ENCODE assay signal across 8 cellular contexts in genomic region chr16:21522846-21523245, GRCh38.
DNase-seq lines count a peak whose midpoint lies in the region; ATAC-seq, FAIRE-seq and TF ChIP-seq lines count a peak whose summit lies in the region.
"Not testable (repeated sequence)": the region's sequence is repeated elsewhere in the genome, so short reads cannot be mapped to it uniquely, and the experiment has no call there.

No MANE protein-coding gene starts in this region.

- H3K14ac ChIP-seq in H1 (ENCODE audit: insufficient read length) = not testable (repeated sequence)

- not testable (repeated sequence) for H3K79me1 ChIP-seq in H1 (ENCODE audit: low read depth, low read length)

- H3K27ac Mint-ChIP-seq in Caco-2 (ENCODE audit: unreplicated experiment); activated naive CD4-positive, alpha-beta T cell treated with anti-CD3 and anti-CD28 coated beads, Interleukin-2, amount 10 ng/mL, durations not matched to agents 7 days and 5 days; neural crest cell (ENCODE audit: unreplicated experiment): not testable (repeated sequence)

- not testable (repeated sequence) for H3K4me1 Mint-ChIP-seq in Caco-2 (ENCODE audit: low read depth, unreplicated experiment); activated naive CD4-positive, alpha-beta T cell treated with anti-CD3 and anti-CD28 coated beads, Interleukin-2, amount 10 ng/mL, durations not matched to agents 7 days and 5 days
- H3K4me1 Mint-ChIP-seq in neural crest cell = peaks cover 31% of the 10 kb centered on the region

- not testable (repeated sequence) for H4K8ac ChIP-seq in H1 (ENCODE audit: extremely low read depth, insufficient read depth, low read length)

- not testable (repeated sequence) for H3K23me2 ChIP-seq in H1 (ENCODE audit: low read depth, low read length)

- not testable (repeated sequence) for H3K4ac ChIP-seq in H1 (replicated peaks; ENCODE audit: insufficient read length, low read depth, low read length)

- not testable (repeated sequence) for H2BK120ac ChIP-seq in H1 (replicated peaks; ENCODE audit: low read depth, low read length)

- not testable (repeated sequence) for H3K9ac ChIP-seq in H1 (replicated peaks in 1 of 4; ENCODE audit: extremely low read depth in 1 of 4, low read depth in 3 of 4, low read length in 3 of 4); HepG2 (ENCODE audit: insufficient read depth, low read depth, low read length)

- H2BK5ac ChIP-seq in H1 (ENCODE audit: low read depth, low read length) = peak overlapping the region; percentile 26; the same call in 1 of the 2 replicates

- H3K27me3 ChIP-seq in Caco-2 (replicated peaks; ENCODE audit: control insufficient read depth, insufficient read depth, low read length); RWPE2 (ENCODE audit: insufficient read depth, poor library complexity, severe bottlenecking); H1 (replicated peaks in 1 of 4; ENCODE audit: control insufficient read depth in 3 of 4, extremely low read depth in 1 of 4, insufficient read depth in 3 of 4, low read length in 3 of 4); HepG2 (ENCODE audit: control insufficient read depth in 1 of 2, insufficient read depth in 2 of 2, low read length in 2 of 2); spleen (replicated peaks in 1 of 7): not testable (repeated sequence)

- WGBS in H1 (ENCODE audit: extremely low coverage in 1 of 2, insufficient coverage in 1 of 2, insufficient read length in 1 of 2, insufficient replicate concordance in 2 of 2, low coverage in 1 of 2, low lambda C conversion rate in 2 of 2, missing lambda C conversion rate in 1 of 2), 2 experiments = 91% methylated on average over 20 of the region's 20 CpGs; no CpG with 5 or more reads in 1 of the 2 experiments
- WGBS in HepG2 (ENCODE audit: low lambda C conversion rate) = 91% methylated on average over 20 of the region's 20 CpGs
- WGBS in spleen, 5 donors = 91 to 94% (median 92%) methylated on average over 20 of the region's 20 CpGs

- not testable (repeated sequence) for H3K23ac ChIP-seq in H1 (ENCODE audit: insufficient read length)

- peak overlapping the region; percentile 96; the same call in 1 of the 2 replicates for H2BK12ac ChIP-seq in H1 (ENCODE audit: low read depth, low read length)

- not testable (repeated sequence) for TF ChIP-seq POLR2A in H1 (IDR thresholded peaks at IDR 0.05; ENCODE audit: control extremely low read depth in 1 of 2, low read depth in 2 of 2, low read length in 2 of 2); HepG2 (IDR thresholded peaks at IDR 0.05; ENCODE audit: insufficient read depth in 1 of 2, low read depth in 2 of 2, low read length in 2 of 2); spleen (IDR thresholded peaks at IDR 0.05)

- ATAC-seq in RWPE2 (ENCODE audit: low read depth); left cardiac atrium; HepG2: not testable (repeated sequence)

- not testable (repeated sequence) for H3K18ac ChIP-seq in H1 (ENCODE audit: extremely low read depth, low read length)

- H3K4me3 Mint-ChIP-seq in Caco-2 (ENCODE audit: unreplicated experiment) (peak overlapping the region; percentile 86), neural crest cell (peak overlapping the region; percentile 69)
- not testable (repeated sequence) for H3K4me3 Mint-ChIP-seq in activated naive CD4-positive, alpha-beta T cell treated with anti-CD3 and anti-CD28 coated beads, Interleukin-2, amount 10 ng/mL, durations not matched to agents 7 days and 5 days

- H2BK20ac ChIP-seq in H1 (ENCODE audit: low read length) = 0 out of 2 replicates have a peak overlapping the region, but pooled peaks have one; percentile 48

- 0 out of 2 replicates have a peak overlapping the region, but pooled peaks have one; percentile 100 for H2BK15ac ChIP-seq in H1 (ENCODE audit: low read length)

- TF ChIP-seq EP300 in H1 (IDR thresholded peaks at IDR 0.05; ENCODE audit: borderline replicate concordance in 1 of 2, low read depth in 2 of 2, low read length in 2 of 2); HepG2 (IDR thresholded peaks at IDR 0.05; ENCODE audit: low read depth in 2 of 2, low read length in 2 of 2); HepG2 (CRISPR knock-in tag; IDR thresholded peaks at IDR 0.05; ENCODE audit: borderline replicate concordance): not testable (repeated sequence)

- H3K27me3 Mint-ChIP-seq in Caco-2 (ENCODE audit: insufficient read depth, unreplicated experiment); activated naive CD4-positive, alpha-beta T cell treated with anti-CD3 and anti-CD28 coated beads, Interleukin-2, amount 10 ng/mL, durations not matched to agents 7 days and 5 days: not testable (repeated sequence)
- H3K27me3 Mint-ChIP-seq in neural crest cell (ENCODE audit: low read depth) = peaks cover 22% of the 10 kb centered on the region

- TF ChIP-seq RAD21 in H1 (IDR thresholded peaks at IDR 0.05 in 1 of 2, conservative IDR thresholded peaks at IDR 0.05 in 1 of 2; ENCODE audit: low read depth in 2 of 2, low read length in 2 of 2); HepG2 (CRISPR knock-in tag; IDR thresholded peaks at IDR 0.05): not testable (repeated sequence)

- in situ Hi-C loops in HepG2 (cut with HindIII; ENCODE audit: extremely low pct_ligation_motif_present, low pct_unique_long_range_greater_than_20kb) = loop anchor here (10.0 kb wide), 1 partner anchor 82 kb away; no protein-coding TSS in a partner anchor

- H3K9me3 Mint-ChIP-seq in Caco-2 (ENCODE audit: unreplicated experiment); activated naive CD4-positive, alpha-beta T cell treated with anti-CD3 and anti-CD28 coated beads, Interleukin-2, amount 10 ng/mL, durations not matched to agents 7 days and 5 days; neural crest cell: not testable (repeated sequence)

- CTCF ChIA-PET in Caco-2 (lab: Charles Lee); activated naive CD4-positive, alpha-beta T cell treated with anti-CD3 and anti-CD28 coated beads, Interleukin-2, amount 10 ng/mL, durations not matched to agents 7 days and 5 days (lab: Charles Lee); HepG2 (lab: Yijun Ruan, JAX; ENCODE audit: low intra/inter-chr PET ratio, low total read pairs): not testable (repeated sequence)
- CTCF ChIA-PET in H1 (lab: Charles Lee; ENCODE audit: partially characterized antibody) = interaction anchor here (1.4 kb wide), 1 partner anchor 33 kb away, joined by 3 read pairs; no protein-coding TSS in a partner anchor

- not testable (repeated sequence) for H4K20me1 ChIP-seq in H1 (replicated peaks in 1 of 2; ENCODE audit: control insufficient read depth in 1 of 2, insufficient read depth in 2 of 2, low read length in 2 of 2); HepG2 (ENCODE audit: insufficient read depth, low read length)

- peaks cover 28% of the 10 kb centered on the region for H3K36me3 Mint-ChIP-seq in Caco-2 (ENCODE audit: insufficient read depth, unreplicated experiment)
- peaks cover 11% of the 10 kb centered on the region for H3K36me3 Mint-ChIP-seq in activated naive CD4-positive, alpha-beta T cell treated with anti-CD3 and anti-CD28 coated beads, Interleukin-2, amount 10 ng/mL, durations not matched to agents 7 days and 5 days
- H3K36me3 Mint-ChIP-seq in neural crest cell (ENCODE audit: low read depth) = not testable (repeated sequence)

- intact Hi-C loops in Caco-2 (cut with micrococcal nuclease; ENCODE audit: unreplicated experiment); left cardiac atrium (cut with DNase I); HepG2 (cut with micrococcal nuclease; ENCODE audit: unreplicated experiment); spleen (cut with DNase I; ENCODE audit: low total_unique reads): not testable (repeated sequence)

- H2AFZ ChIP-seq in H1 (ENCODE audit: low read length); HepG2 (ENCODE audit: low read length): not testable (repeated sequence)

- H3K56ac ChIP-seq in H1 (replicated peaks; ENCODE audit: insufficient read length, low read depth, low read length) = not testable (repeated sequence)

- DNase-seq in Caco-2; H1 (ENCODE audit: low read depth in 1 of 2, low spot score in 2 of 2); HepG2 (ENCODE audit: low spot score); neural crest cell (ENCODE audit: low read depth, low spot score): not testable (repeated sequence)
- peak; percentile 56 for DNase-seq in RWPE2 (ENCODE audit: low spot score)
- peak; percentile 17 for DNase-seq in activated naive CD4-positive, alpha-beta T cell treated with anti-CD3 and anti-CD28 coated beads, Interleukin-2, amount 10 ng/mL, durations not matched to agents 7 days and 5 days
- DNase-seq in left cardiac atrium = peak; percentile 18
- peak; percentile 75 for DNase-seq in spleen

- not testable (repeated sequence) for H4K5ac ChIP-seq in H1 (ENCODE audit: insufficient read length, low read depth, low read length)

- peak overlapping the region; percentile 78 for H2AK5ac ChIP-seq in H1 (ENCODE audit: low read depth, low read length)

- not testable (repeated sequence) for H3K4me3 ChIP-seq in Caco-2 (ENCODE audit: low read depth, low read length); RWPE2 (ENCODE audit: severe bottlenecking); H1 (ENCODE audit: extremely low read depth in 1 of 4, insufficient read depth in 2 of 4, low read depth in 3 of 4, low read length in 4 of 4); HepG2 (replicated peaks in 1 of 3; ENCODE audit: insufficient read depth in 1 of 3, low read depth in 2 of 3, low read length in 3 of 3); spleen

- not testable (repeated sequence) for BruUV-seq in Caco-2 (replicated peaks; lab: Mats Ljungman, UMichigan); HepG2 (replicated peaks; lab: Mats Ljungman, UMichigan)

- POLR2A ChIA-PET in Caco-2 (lab: Charles Lee); H1 (lab: Charles Lee; ENCODE audit: partially characterized antibody): not testable (repeated sequence)
- POLR2A ChIA-PET in HepG2 (lab: Yijun Ruan, JAX) = interaction anchor here (1.3 kb wide), 1 partner anchor 12 kb away, joined by 3 read pairs; no protein-coding TSS in a partner anchor

- not testable (repeated sequence) for FAIRE-seq in H1 (lab: Jason Lieb, UNC); HepG2 (lab: Jason Lieb, UNC)

- H3K79me2 ChIP-seq in H1 (ENCODE audit: control insufficient read depth in 1 of 2, insufficient read depth in 2 of 2, low read length in 2 of 2) (peaks cover 6 to 18% of the 10 kb centered on the region in 2 experiments), HepG2 (ENCODE audit: insufficient read depth, low read length) (peaks cover 21% of the 10 kb centered on the region)

- peaks cover 40% of the 10 kb centered on the region for H3K4me1 ChIP-seq in Caco-2
- peaks cover 10% of the 10 kb centered on the region for H3K4me1 ChIP-seq in RWPE2 (ENCODE audit: insufficient read depth, poor library complexity, severe bottlenecking)
- peaks cover 4 to 25% (median 15%) of the 10 kb centered on the region in 4 experiments for H3K4me1 ChIP-seq in H1 (replicated peaks in 1 of 4; ENCODE audit: control insufficient read depth in 3 of 4, insufficient read depth in 4 of 4, low read length in 3 of 4)
- H3K4me1 ChIP-seq in HepG2 (ENCODE audit: insufficient read depth, low read length) = peaks cover 74% of the 10 kb centered on the region
- peaks cover 0 to 25% (median 11%) of the 10 kb centered on the region in 6 donors for H3K4me1 ChIP-seq in spleen

- H3K9me3 ChIP-seq in Caco-2; RWPE2 (ENCODE audit: severe bottlenecking); H1 (ENCODE audit: insufficient read depth in 2 of 2, low read depth in 1 of 2, low read length in 1 of 2); HepG2 (ENCODE audit: low read length); spleen: not testable (repeated sequence)

- not testable (repeated sequence) for TF ChIP-seq CTCF in Caco-2 (IDR thresholded peaks at IDR 0.05; ENCODE audit: insufficient read depth in 1 of 2, low read depth in 1 of 2, low read length in 1 of 2, severe bottlenecking in 1 of 2, unreplicated experiment in 1 of 2); RWPE2 (IDR thresholded peaks at IDR 0.05; ENCODE audit: poor library complexity, severe bottlenecking); H1 (IDR thresholded peaks at IDR 0.05; ENCODE audit: control extremely low read depth in 1 of 3, insufficient read depth in 1 of 3, low read depth in 1 of 3, low read length in 3 of 3); HepG2 (CRISPR knock-in tag; IDR thresholded peaks at IDR 0.05); neural crest cell (conservative IDR thresholded peaks at IDR 0.05); spleen (IDR thresholded peaks at IDR 0.05 in 8 of 11, conservative IDR thresholded peaks at IDR 0.05 in 3 of 11)

- H3K27ac ChIP-seq in RWPE2 (ENCODE audit: poor library complexity, severe bottlenecking); H1 (ENCODE audit: low read depth, low read length); HepG2 (ENCODE audit: extremely low read length, insufficient read depth, low read length); spleen: not testable (repeated sequence)

- not testable (repeated sequence) for H4K91ac ChIP-seq in H1 (replicated peaks; ENCODE audit: insufficient read length, low read length)

- H3K36me3 ChIP-seq in Caco-2 (ENCODE audit: control insufficient read depth, insufficient read depth, low read length); H1 (ENCODE audit: control insufficient read depth in 2 of 4, insufficient read depth in 4 of 4, low read length in 3 of 4); HepG2 (replicated peaks in 1 of 2; ENCODE audit: control insufficient read depth in 1 of 2, insufficient read depth in 2 of 2, low read length in 2 of 2); spleen: not testable (repeated sequence)
- peaks cover 16% of the 10 kb centered on the region for H3K36me3 ChIP-seq in RWPE2 (ENCODE audit: low read depth)

- H3K4me2 ChIP-seq in H1 (ENCODE audit: insufficient read depth in 1 of 2, low read depth in 2 of 2, low read length in 2 of 2); HepG2 (ENCODE audit: low read depth, low read length): not testable (repeated sequence)
